Comparison of ENCODE assay signal across 21 cellular contexts in genomic region chr2:26730549-26730948, GRCh38. TPM values are rescaled to one million over a fixed set of nuclear protein-coding genes. Genes with fewer than 3 reads are reported as not detected.
DNase-seq lines count a peak whose midpoint lies in the region; ATAC-seq, FAIRE-seq and TF ChIP-seq lines count a peak whose summit lies in the region.
"Had no signal": no experiment of that assay in that cellular context is flagged by ENCODE, and none has a peak within 500 bp of the region (broad histone marks: within the 10 kb centered on the region; RNA-seq: fewer than 3 reads in every experiment).

No MANE protein-coding gene starts in this region.

- H2AK5ac ChIP-seq in mesendoderm (ENCODE audit: low read length) = no peak overlapping the region

- H3K27me3 Mint-ChIP-seq in chondrocyte (ENCODE audit: low read depth) = peaks cover 1% of the 10 kb centered on the region

- H3K27ac ChIP-seq in SK-N-SH (ENCODE audit: low read depth in 2 of 2, low read length in 1 of 2) = no peak overlapping the region
- no peak overlapping the region for H3K27ac ChIP-seq in mesendoderm (ENCODE audit: low read depth, low read length)
- H3K27ac ChIP-seq: 22Rv1, BLaER1 had no signal

- no peaks in the 10 kb centered on the region for H3K27me3 ChIP-seq in SK-N-SH (ENCODE audit: insufficient read depth)
- no peaks in the 10 kb centered on the region for H3K27me3 ChIP-seq in mesendoderm (ENCODE audit: insufficient read depth, low read length, poor library complexity)

- H3K23ac ChIP-seq in mesendoderm (ENCODE audit: low read length) = peak overlapping the region; percentile 45

- H4K8ac ChIP-seq in mesendoderm (ENCODE audit: low read depth, low read length) = no peak overlapping the region

- no peak overlapping the region for H2BK15ac ChIP-seq in mesendoderm (replicated peaks; ENCODE audit: low read depth)

- no peak overlapping the region for H3K4me3 Mint-ChIP-seq in chondrocyte (ENCODE audit: unreplicated experiment)
- H3K4me3 Mint-ChIP-seq: CD14-positive monocyte; CD8-positive, alpha-beta T cell; H9 had no signal

- peaks cover 6% of the 10 kb centered on the region for H3K4me1 Mint-ChIP-seq in chondrocyte (ENCODE audit: low read depth)
- H3K4me1 Mint-ChIP-seq: CD14-positive monocyte had no signal

- H3K9me2 ChIP-seq in SK-N-SH = no peaks in the 10 kb centered on the region

- H4K20me1 ChIP-seq in SK-N-SH (ENCODE audit: insufficient read depth) = no peaks in the 10 kb centered on the region
- H4K20me1 ChIP-seq: BLaER1 had no signal

- CTCF ChIA-PET in SK-N-SH (lab: Yijun Ruan, JAX) = interaction anchor here (0.8 to 22.3 kb wide), 6 partner anchors 10 to 152 kb away, joined by 3 to 944 read pairs (median 4); no protein-coding TSS in a partner anchor

- H3K36me3 ChIP-seq in SK-N-SH (replicated peaks in 1 of 2; ENCODE audit: control insufficient read depth in 1 of 2, insufficient read depth in 2 of 2, low read length in 1 of 2) = no peaks in the 10 kb centered on the region
- H3K36me3 ChIP-seq in mesendoderm (ENCODE audit: control insufficient read depth, insufficient read depth, low read length) = no peaks in the 10 kb centered on the region
- H3K36me3 ChIP-seq: BLaER1 had no signal

- no peaks in the 10 kb centered on the region for H3K79me1 ChIP-seq in mesendoderm (ENCODE audit: low read length)

- no peak for TF ChIP-seq RAD21 in SK-N-SH (IDR thresholded peaks at IDR 0.05; ENCODE audit: low read length)

- POLR2A ChIA-PET in SK-N-SH (lab: Yijun Ruan, JAX) = no interaction called here

- ATAC-seq in SK-N-SH treated with all-trans-retinoic acid at 6 μM for 48 hours = peak; percentile 11; the same call in 1 of the 3 replicates
- ATAC-seq in HG03378 (IDR thresholded peaks at IDR 0.05; ENCODE audit: unreplicated experiment) = no peak
- no peak for ATAC-seq in GM21825 (IDR thresholded peaks at IDR 0.05; ENCODE audit: unreplicated experiment)
- no peak for ATAC-seq in GM21528 (IDR thresholded peaks at IDR 0.05; ENCODE audit: low FRiP score, unreplicated experiment)
- ATAC-seq: CD8-positive, alpha-beta T cell; GM12878 had no signal

- H3F3A ChIP-seq in SK-N-SH (replicated peaks; ENCODE audit: insufficient read depth) = no peaks in the 10 kb centered on the region

- H3K4me3 ChIP-seq in SK-N-SH (ENCODE audit: low read depth in 2 of 2, low read length in 1 of 2) (no peak overlapping the region), mesendoderm (ENCODE audit: low read length) (no peak overlapping the region)
- H3K4me3 ChIP-seq: BLaER1, GM12878 had no signal

- H3K9me3 ChIP-seq in SK-N-SH = no peaks in the 10 kb centered on the region
- H3K9me3 ChIP-seq: BLaER1 had no signal

- FAIRE-seq in urothelium cell line (lab: Jason Lieb, UNC) = peak; percentile 9
- FAIRE-seq: GM12878 had no signal

- no peak overlapping the region for H2BK120ac ChIP-seq in mesendoderm (ENCODE audit: low read depth, low read length)

- no peak overlapping the region for H4K5ac ChIP-seq in mesendoderm (ENCODE audit: low read length)

- no peak overlapping the region for H3K27ac Mint-ChIP-seq in chondrocyte (ENCODE audit: unreplicated experiment)
- H3K27ac Mint-ChIP-seq: CD14-positive monocyte; CD8-positive, alpha-beta T cell; H9 had no signal

- no peaks in the 10 kb centered on the region for H3K36me3 Mint-ChIP-seq in chondrocyte (ENCODE audit: low read depth)
- H3K36me3 Mint-ChIP-seq: CD14-positive monocyte; CD8-positive, alpha-beta T cell had no signal

- TF ChIP-seq CTCF in SK-N-SH (IDR thresholded peaks at IDR 0.05) = no peak
- TF ChIP-seq CTCF in chondrocyte (IDR thresholded peaks at IDR 0.05) = no peak

- no peaks in the 10 kb centered on the region for H3K79me2 ChIP-seq in SK-N-SH (ENCODE audit: insufficient read depth)
- no peaks in the 10 kb centered on the region for H3K79me2 ChIP-seq in mesendoderm (ENCODE audit: control insufficient read depth, insufficient read depth, low read length)

- no peak overlapping the region for H2AFZ ChIP-seq in SK-N-SH (ENCODE audit: low read depth)

- H3K9me3 Mint-ChIP-seq in chondrocyte (ENCODE audit: low read depth) = no peaks in the 10 kb centered on the region
- H3K9me3 Mint-ChIP-seq: CD8-positive, alpha-beta T cell; H9 had no signal

- DNase-seq in SK-N-SH (no peak), chondrocyte (ENCODE audit: low spot score) (peak; percentile 59), mesendoderm (no peak), urothelium cell line (ENCODE audit: low spot score) (no peak)
- DNase-seq: CD8-positive, alpha-beta T cell; DMS 273 treated with DMSO at 0.1 percent for 48 hours; DMS53; DND-41; EL; GOT3; H9 had no signal

- H3K56ac ChIP-seq in mesendoderm (ENCODE audit: low read length) = no peak overlapping the region

- H3K18ac ChIP-seq in mesendoderm (ENCODE audit: low read length) = no peak overlapping the region

- no peak overlapping the region for H2BK5ac ChIP-seq in mesendoderm (ENCODE audit: low read length)

- H3K4ac ChIP-seq in mesendoderm (ENCODE audit: low read depth, low read length) = no peak overlapping the region

- no peak overlapping the region for H3K4me2 ChIP-seq in SK-N-SH
- no peak overlapping the region for H3K4me2 ChIP-seq in mesendoderm (ENCODE audit: low read length)
- H3K4me2 ChIP-seq: BLaER1 had no signal

- no peak for TF ChIP-seq EP300 in SK-N-SH (IDR thresholded peaks at IDR 0.05; ENCODE audit: borderline replicate concordance in 1 of 2, low read depth in 1 of 2, low read length in 1 of 2)

- H3K9ac ChIP-seq in SK-N-SH (no peak overlapping the region), mesendoderm (ENCODE audit: low read length) (no peak overlapping the region)
- H3K9ac ChIP-seq: BLaER1 had no signal

- H3K4me1 ChIP-seq in SK-N-SH (ENCODE audit: control insufficient read depth in 1 of 2, insufficient read depth in 2 of 2, low read depth in 1 of 2, low read length in 1 of 2) = peaks cover 0 to 4% of the 10 kb centered on the region in 2 experiments; a peak in 1 of 4 replicates
- H3K4me1 ChIP-seq in mesendoderm (ENCODE audit: control insufficient read depth, low read depth, low read length) = no peaks in the 10 kb centered on the region

- 67% methylated on average over 7 of the region's 9 CpGs for WGBS in SK-N-SH (ENCODE audit: low lambda C conversion rate)
- no CpG with 5 or more reads among the region's 9 CpGs for WGBS in mesendoderm (ENCODE audit: extremely low coverage, insufficient coverage, low lambda C conversion rate)

TF ChIP-seq in SK-N-SH treated with all-trans-retinoic acid at 6 μM for 48 hours, 23 proteins besides CTCF, POLR2A, EP300 and RAD21 (continues in another document):
- TF ChIP-seq ZC3H10 (CRISPR knock-in tag; IDR thresholded peaks at IDR 0.05) (no peak), ESRRG (CRISPR knock-in tag; IDR thresholded peaks at IDR 0.05) (no peak), ZNF70 (CRISPR knock-in tag; IDR thresholded peaks at IDR 0.05) (no peak), OSR1 (CRISPR knock-in tag; IDR thresholded peaks at IDR 0.05) (no peak), ZNF8 (CRISPR knock-in tag; IDR thresholded peaks at IDR 0.05) (no peak), CSDC2 (CRISPR knock-in tag; IDR thresholded peaks at IDR 0.05) (no peak), CSRNP3 (CRISPR knock-in tag; IDR thresholded peaks at IDR 0.05) (no peak)

TF ChIP-seq in SK-N-SH, 30 proteins besides CTCF, POLR2A, EP300 and RAD21 (continues in another document):
- TF ChIP-seq TAF1 (IDR thresholded peaks at IDR 0.05; ENCODE audit: borderline replicate concordance, low read depth, low read length) (no peak), MAX (IDR thresholded peaks at IDR 0.05; ENCODE audit: low read depth) (no peak), SIN3A (IDR thresholded peaks at IDR 0.05; ENCODE audit: borderline replicate concordance, low read depth, low read length) (no peak), JUND (IDR thresholded peaks at IDR 0.05) (no peak), FOSL2 (IDR thresholded peaks at IDR 0.05; ENCODE audit: borderline replicate concordance, low read depth) (no peak), POLR2AphosphoS5 (IDR thresholded peaks at IDR 0.05; ENCODE audit: low read depth, low read length) (no peak), USF1 (IDR thresholded peaks at IDR 0.05; ENCODE audit: borderline replicate concordance, low read depth) (no peak), FOXJ3 (CRISPR knock-in tag; IDR thresholded peaks at IDR 0.05) (no peak), ELF1 (IDR thresholded peaks at IDR 0.05) (no peak), TCF12 (IDR thresholded peaks at IDR 0.05) (no peak), NFIC (IDR thresholded peaks at IDR 0.05; ENCODE audit: borderline replicate concordance) (no peak), RXRA (IDR thresholded peaks at IDR 0.05; ENCODE audit: borderline replicate concordance, low read depth) (no peak), MEF2A (IDR thresholded peaks at IDR 0.05; ENCODE audit: borderline replicate concordance, low read depth) (no peak), SMC3 (IDR thresholded peaks at IDR 0.05; ENCODE audit: low read depth, low read length) (no peak)

RNA-seq across cellular contexts. Expression of gene SLC35F6, which starts 33.5 kb away (rescaled TPM):
- 15.9 and 16.0 TPM in 2 replicates for polyA plus RNA-seq in SK-N-SH (2012; rRNA removed)
- polyA plus RNA-seq in SK-N-SH (2012; cell fraction: cytosol; rRNA removed) = 8.3 and 12.6 TPM in 2 replicates
- polyA plus RNA-seq in SK-N-SH (2012; cell fraction: nucleus; rRNA removed) = 10.6 and 12.1 TPM in 2 replicates
- total RNA-seq in chondrocyte = 35.5 to 48.4 TPM (median 46.1 TPM) in 3 replicates
- 11.1 TPM for polyA plus RNA-seq in mesendoderm (2013, experiment 1 of 2)
- 10.8 TPM for polyA plus RNA-seq in mesendoderm (2013, experiment 2 of 2)

RNA-seq across cellular contexts. Expression of gene KCNK3, which starts 38.0 kb away (rescaled TPM):
- polyA plus RNA-seq in SK-N-SH (2012; rRNA removed) = 0.16 and 0.31 TPM in 2 replicates
- 0.06 and 0.24 TPM in 2 replicates for polyA plus RNA-seq in SK-N-SH (2012; cell fraction: cytosol; rRNA removed)
- polyA plus RNA-seq in SK-N-SH (2012; cell fraction: nucleus; rRNA removed) = 0.04 and 0.27 TPM in 2 replicates
- total RNA-seq in chondrocyte = 0.77 to 2.9 TPM (median 2.8 TPM) in 3 replicates
- 0.51 TPM for polyA plus RNA-seq in mesendoderm (2013, experiment 1 of 2)
- 0.38 TPM for polyA plus RNA-seq in mesendoderm (2013, experiment 2 of 2)
- total RNA-seq: CD8-positive, alpha-beta T cell; G401; HT-29 had no signal
- polyA plus RNA-seq: CD14-positive monocyte, GM12878 had no signal

RNA-seq across cellular contexts. Expression of gene CENPA, which starts 55.3 kb away (rescaled TPM):
- polyA plus RNA-seq in SK-N-SH (2012; rRNA removed) = 17.0 and 19.5 TPM in 2 replicates
- polyA plus RNA-seq in SK-N-SH (2012; cell fraction: cytosol; rRNA removed) = 15.4 and 19.7 TPM in 2 replicates
- 8.0 and 9.4 TPM in 2 replicates for polyA plus RNA-seq in SK-N-SH (2012; cell fraction: nucleus; rRNA removed)
- total RNA-seq in chondrocyte = 2.6 to 6.2 TPM (median 4.6 TPM) in 3 replicates
- 21.7 TPM for polyA plus RNA-seq in mesendoderm (2013, experiment 1 of 2)
- 22.9 TPM for polyA plus RNA-seq in mesendoderm (2013, experiment 2 of 2)
- polyA plus RNA-seq: CD14-positive monocyte had no signal
